In the genomic region with DNA sequence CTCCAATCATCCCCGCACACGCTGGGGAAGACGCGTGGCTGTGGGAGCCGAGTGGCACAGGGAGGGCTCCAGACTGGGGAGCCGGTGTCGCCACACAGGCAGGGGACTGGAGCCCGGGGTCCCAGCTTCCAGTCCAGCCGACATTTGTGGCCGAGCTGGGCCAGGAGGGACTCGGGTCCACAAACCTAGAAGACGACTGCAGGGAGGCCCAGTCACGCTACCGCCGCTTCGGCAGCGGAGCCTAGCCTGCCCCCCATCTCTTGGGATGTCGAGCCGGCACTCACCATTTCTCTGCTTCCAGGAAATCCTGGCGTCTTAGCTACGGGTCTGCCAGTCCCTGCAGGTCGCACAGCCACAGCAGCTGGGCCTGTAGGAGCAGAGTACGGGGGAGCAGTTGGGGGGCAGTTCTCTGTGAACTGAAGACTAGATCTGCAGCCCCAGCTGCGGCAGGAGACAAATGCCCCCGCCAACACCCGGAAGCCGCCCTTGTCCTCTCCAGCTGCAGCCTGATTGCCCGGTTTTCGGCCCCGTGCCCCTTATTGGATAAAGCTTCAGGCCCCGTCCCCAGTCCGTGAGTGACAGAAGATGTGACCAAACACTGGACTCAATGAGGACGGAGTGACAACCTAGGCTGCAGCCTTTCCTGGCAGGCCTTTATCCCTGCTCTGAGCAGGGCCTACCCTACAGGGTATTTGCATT, we compare ENCODE assay signal across 9 cellular contexts.
A peak's percentile ranks its signal among the peaks of the same experiment; 100 is the strongest.
DNase-seq lines count a peak whose midpoint lies in the region; ATAC-seq and TF ChIP-seq lines count a peak whose summit lies in the region.
"Had no signal": no experiment of that assay in that cellular context is flagged by ENCODE, and none has a peak within 500 bp of the region (broad histone marks: within the 10 kb centered on the region; RNA-seq: fewer than 3 reads in every experiment).

No MANE protein-coding gene starts in this region.

- intact Hi-C loops in sciatic nerve (cut with DNase I), result no loop called here

- ATAC-seq in GM21825 (IDR thresholded peaks at IDR 0.05; ENCODE audit: unreplicated experiment) (peak; percentile 100), sciatic nerve (peak; percentile 100)

- H3K4me3 ChIP-seq in astrocyte of the spinal cord (ENCODE audit: low read depth, low read length), result peak overlapping the region; percentile 61
- H3K4me3 ChIP-seq: SK-N-MC had no signal

- TF ChIP-seq CTCF in astrocyte of the spinal cord (IDR thresholded peaks at IDR 0.05; ENCODE audit: low read depth, low read length), result no peak

- DNase-seq in DMS 273 treated with DMSO at 0.1 percent for 48 hours (lab: John Stamatoyannopoulos, UW), result peak; percentile 82
- DNase-seq in NCI-H146 treated with DMSO at 0.1 percent for 48 hours (lab: John Stamatoyannopoulos, UW; ENCODE audit: unreplicated experiment), result peak; percentile 63
- DNase-seq in astrocyte of the spinal cord (ENCODE audit: low read depth, low spot score), result peak; percentile 91
- peak; percentile 82 to 89 for DNase-seq in hippocampal formation (lab: John Stamatoyannopoulos, UW)
- peak; percentile 89 for DNase-seq in sciatic nerve (ENCODE audit: low spot score)
- no peak for DNase-seq in islet precursor cell
- no peak for DNase-seq in LoVo (ENCODE audit: low spot score)

- in situ Hi-C loops in astrocyte of the spinal cord (cut with HindIII; ENCODE audit: low sequenced_read_pairs), result no loop called here

Comparison
In these comparisons a context has a peak if more than half of its experiments do, and no peak if none do; other contexts are left out.
1. DNase-seq: peak in DMS 273 treated with DMSO at 0.1 percent for 48 hours (single experiment), NCI-H146 treated with DMSO at 0.1 percent for 48 hours (single experiment), astrocyte of the spinal cord (single experiment), hippocampal formation (2 of 2) and sciatic nerve (single experiment); none in islet precursor cell (single experiment) and LoVo (single experiment).